ENCODE assay signal across 24 cellular contexts in genomic region chr6:159604443-159604956, GRCh38.
"Had no signal": no experiment of that assay in that cellular context is flagged by ENCODE, and none has a peak within 500 bp of the region (broad histone marks: within the 10 kb centered on the region; RNA-seq: fewer than 3 reads in every experiment).

No MANE protein-coding gene starts in this region.

- H3K27me3 ChIP-seq: colonic mucosa, gastrocnemius medialis, right atrium auricular region, suprapubic skin, transverse colon had no signal

- H3K9ac ChIP-seq: parathyroid adenoma had no signal

- H3K4me1 ChIP-seq: colonic mucosa, gastrocnemius medialis, lower lobe of right lung, parathyroid adenoma, right atrium auricular region, spleen, suprapubic skin, transverse colon had no signal

- H3K36me3 ChIP-seq: colonic mucosa, gastrocnemius medialis, lower lobe of right lung, right atrium auricular region, spleen, suprapubic skin, transverse colon had no signal

- H3K9me3 Mint-ChIP-seq: dendritic cell treated with granulocyte-macrophage colony-stimulating factor and Interleukin-4, amounts not matched to agents 40 ng/mL and 50 ng/mL, for 4 days; endodermal cell; stimulated activated naive CD8-positive, alpha-beta T cell treated with anti-CD3 and anti-CD28 coated beads, Interleukin-15, Interleukin-2, amounts not matched to agents 100 ng/mL and 50 ng/mL, for 24 hours had no signal

- H3K4me3 ChIP-seq: colonic mucosa, gastrocnemius medialis, lower lobe of right lung, right atrium auricular region, skin epidermis, spleen, suprapubic skin, transverse colon had no signal

- H3K4me1 Mint-ChIP-seq: endodermal cell; memory B cell; natural killer cell; stimulated activated memory B cell treated with anti-CD40 and anti-IgM and Interleukin-4, amounts not matched to agents 10 μg/mL and 1 μg/mL and 100 μg/mL, for 72 hours had no signal

- H3K27ac ChIP-seq: colonic mucosa, epithelial cell of prostate, gastrocnemius medialis, lower lobe of right lung, parathyroid adenoma, right atrium auricular region, skin epidermis, spleen, suprapubic skin, transverse colon had no signal

- H3K9me3 ChIP-seq: colonic mucosa, gastrocnemius medialis, lower lobe of right lung, suprapubic skin, transverse colon had no signal

- DNase-seq: colonic mucosa; effector CD8-positive, alpha-beta T cell; endodermal cell; foreskin fibroblast; gastrocnemius medialis; head of caudate nucleus; left ventricle myocardium superior; lower lobe of right lung; natural killer cell; spleen; stimulated activated CD4-positive, alpha-beta T cell treated with anti-CD3 and anti-CD28 coated beads, Interleukin-4, amount 100 ng/mL, for 4 hours; transverse colon had no signal

- H2AFZ ChIP-seq: parathyroid adenoma had no signal

- H3K27ac Mint-ChIP-seq: dendritic cell treated with granulocyte-macrophage colony-stimulating factor and Interleukin-4, amounts not matched to agents 40 ng/mL and 50 ng/mL, for 4 days; endodermal cell; memory B cell; natural killer cell; progenitor cell of endocrine pancreas; stimulated activated memory B cell treated with anti-CD40 and anti-IgM and Interleukin-4, amounts not matched to agents 10 μg/mL and 1 μg/mL and 100 μg/mL, for 72 hours; stimulated activated naive CD8-positive, alpha-beta T cell treated with anti-CD3 and anti-CD28 coated beads, Interleukin-15, Interleukin-2, amounts not matched to agents 100 ng/mL and 50 ng/mL, for 24 hours had no signal

- H3K4me3 Mint-ChIP-seq: dendritic cell treated with granulocyte-macrophage colony-stimulating factor and Interleukin-4, amounts not matched to agents 40 ng/mL and 50 ng/mL, for 4 days; endodermal cell; memory B cell; natural killer cell; stimulated activated memory B cell treated with anti-CD40 and anti-IgM and Interleukin-4, amounts not matched to agents 10 μg/mL and 1 μg/mL and 100 μg/mL, for 72 hours; stimulated activated naive CD8-positive, alpha-beta T cell treated with anti-CD3 and anti-CD28 coated beads, Interleukin-15, Interleukin-2, amounts not matched to agents 100 ng/mL and 50 ng/mL, for 24 hours had no signal

- FAIRE-seq: keratinocyte had no signal

- ATAC-seq: esophagus mucosa; left ventricle myocardium superior; stimulated activated memory B cell treated with anti-CD40 and anti-IgM and Interleukin-4, amounts not matched to agents 10 μg/mL and 1 μg/mL and 100 μg/mL, for 72 hours had no signal
